Comparison of ENCODE assay signal across 8 cellular contexts in the genomic region with DNA sequence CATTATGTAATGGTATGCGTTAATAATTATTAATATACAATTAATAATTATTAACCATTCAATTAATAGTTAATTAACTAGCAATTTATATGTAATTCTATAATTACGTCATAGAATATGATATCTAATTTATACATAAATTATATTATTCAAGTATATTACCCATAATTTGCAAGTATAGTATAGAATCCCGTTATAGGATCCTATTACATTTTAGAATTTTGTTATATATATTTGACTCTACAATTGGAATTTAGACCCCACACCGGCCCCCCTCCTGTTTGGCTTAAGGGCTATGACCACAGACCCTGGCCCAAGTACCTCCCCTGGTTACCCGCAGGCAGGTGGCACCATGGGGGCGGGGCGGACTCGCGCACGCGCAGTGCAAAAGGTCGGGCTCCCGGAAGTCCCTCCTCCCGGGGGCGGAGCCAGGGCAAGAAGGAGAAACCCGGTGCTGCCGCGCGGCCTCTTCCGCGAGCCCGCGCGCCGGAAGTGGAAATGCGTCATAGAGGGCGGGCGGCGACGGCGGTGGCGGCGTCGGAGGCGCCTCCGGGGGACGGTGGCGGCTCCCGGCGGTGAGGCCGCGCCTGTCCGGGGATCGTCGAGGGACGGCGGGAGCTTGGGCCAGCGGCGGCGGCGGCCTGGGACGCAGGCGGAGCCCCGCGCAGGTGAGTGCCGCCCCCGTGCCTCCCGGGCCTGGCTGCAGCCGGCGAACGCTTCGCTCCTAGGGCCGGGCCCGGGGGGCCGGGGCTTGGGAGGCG. TPM values are rescaled to one million over a fixed set of nuclear protein-coding genes. Genes with fewer than 3 reads are reported as not detected.
DNase-seq lines count a peak whose midpoint lies in the region; ATAC-seq and TF ChIP-seq lines count a peak whose summit lies in the region.

A gene with protein sequence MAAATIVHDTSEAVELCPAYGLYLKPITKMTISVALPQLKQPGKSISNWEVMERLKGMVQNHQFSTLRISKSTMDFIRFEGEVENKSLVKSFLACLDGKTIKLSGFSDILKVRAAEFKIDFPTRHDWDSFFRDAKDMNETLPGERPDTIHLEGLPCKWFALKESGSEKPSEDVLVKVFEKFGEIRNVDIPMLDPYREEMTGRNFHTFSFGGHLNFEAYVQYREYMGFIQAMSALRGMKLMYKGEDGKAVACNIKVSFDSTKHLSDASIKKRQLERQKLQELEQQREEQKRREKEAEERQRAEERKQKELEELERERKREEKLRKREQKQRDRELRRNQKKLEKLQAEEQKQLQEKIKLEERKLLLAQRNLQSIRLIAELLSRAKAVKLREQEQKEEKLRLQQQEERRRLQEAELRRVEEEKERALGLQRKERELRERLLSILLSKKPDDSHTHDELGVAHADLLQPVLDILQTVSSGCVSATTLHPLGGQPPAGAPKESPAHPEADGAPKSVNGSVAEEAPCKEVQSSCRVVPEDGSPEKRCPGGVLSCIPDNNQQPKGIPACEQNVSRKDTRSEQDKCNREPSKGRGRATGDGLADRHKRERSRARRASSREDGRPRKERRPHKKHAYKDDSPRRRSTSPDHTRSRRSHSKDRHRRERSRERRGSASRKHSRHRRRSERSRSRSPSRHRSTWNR (plus strand): TSS at position 503 of the 761 bp plus-strand sequence. CDS start 1,859 bp downstream, outside the sequence.

- POLR2A ChIA-PET in AG04450 (lab: Yijun Ruan, JAX): no interaction called here
- POLR2A ChIA-PET in WTC11 (lab: Charles Lee): no interaction called here

- no peaks in the 10 kb centered on the region for H3K36me3 ChIP-seq in smooth muscle cell (ENCODE audit: low read depth)

- H3K27ac ChIP-seq in AG04450 (ENCODE audit: low read depth, low read length) (peak within 1 kb of the TSS; percentile 68), smooth muscle cell (ENCODE audit: low read depth) (peak within 1 kb of the TSS; percentile 85)

- no peak within 1 kb of the TSS for H2AFZ ChIP-seq in smooth muscle cell (ENCODE audit: low read depth)

- peak; percentile 93 for TF ChIP-seq POLR2A in GM18951 (IDR thresholded peaks at IDR 0.05; ENCODE audit: extremely low read depth, insufficient read depth, insufficient read length)

- no peaks in the 10 kb centered on the region for H3K9me3 Mint-ChIP-seq in WTC11
- no peaks in the 10 kb centered on the region for H3K9me3 Mint-ChIP-seq in immature natural killer cell

- H4K20me1 ChIP-seq in smooth muscle cell (ENCODE audit: low read depth): peaks cover 45% of the 10 kb centered on the region

- WGBS in smooth muscle cell (ENCODE audit: low lambda C conversion rate): 5% methylated on average over 38 of the region's 66 CpGs

- H3K4me3 Mint-ChIP-seq in WTC11 (peak within 1 kb of the TSS; percentile 84), immature natural killer cell (peak within 1 kb of the TSS; percentile 88 to 93 (median 91))

- DNase-seq in AG04450 (ENCODE audit: low read depth, low spot score) (peak; percentile 82), NCI-H226 (peak; percentile 87), WTC11 (ENCODE audit: low spot score) (peak; percentile 98), cardiac fibroblast (ENCODE audit: low read depth in 2 of 2) (peak; percentile 92 to 95), immature natural killer cell (peak; percentile 98 to 99 (median 98)), smooth muscle cell (lab: John Stamatoyannopoulos, UW; ENCODE audit: unreplicated experiment) (peak; percentile 81)

- ATAC-seq in HG03175 (IDR thresholded peaks at IDR 0.05; ENCODE audit: unreplicated experiment) (peak; percentile 86), WTC11 (peak; percentile 84)

- peak within 1 kb of the TSS; percentile 32; the same call in 1 of the 2 replicates for H3K27ac Mint-ChIP-seq in WTC11
- peak within 1 kb of the TSS; percentile 89 to 97 (median 94) for H3K27ac Mint-ChIP-seq in immature natural killer cell

- no peaks in the 10 kb centered on the region for H3K4me1 ChIP-seq in smooth muscle cell (ENCODE audit: low read depth)

- CTCF ChIA-PET in AG04450 (lab: Charles Lee): no interaction called here
- CTCF ChIA-PET in WTC11 (lab: Charles Lee): no interaction called here

- H3K27me3 Mint-ChIP-seq in WTC11 (ENCODE audit: low read depth) (no peaks in the 10 kb centered on the region), immature natural killer cell (ENCODE audit: low read depth in 3 of 3) (peaks cover 10 to 29% (median 10%) of the 10 kb centered on the region in 3 donors)

- TF ChIP-seq CTCF in AG04450 (IDR thresholded peaks at IDR 0.05; ENCODE audit: low read depth, low read length) (no peak), WTC11 (IDR thresholded peaks at IDR 0.05) (no peak), cardiac fibroblast (IDR thresholded peaks at IDR 0.05; ENCODE audit: low read depth, low read length) (no peak), smooth muscle cell (IDR thresholded peaks at IDR 0.05; ENCODE audit: borderline replicate concordance, insufficient read depth, poor library complexity, severe bottlenecking) (no peak)

- H3K4me1 Mint-ChIP-seq in WTC11 (peaks cover 16% of the 10 kb centered on the region), immature natural killer cell (peaks cover 39 to 44% of the 10 kb centered on the region in 2 donors)

- H3K79me2 ChIP-seq in smooth muscle cell (ENCODE audit: low read depth): peaks cover 49% of the 10 kb centered on the region

- H3K9ac ChIP-seq in smooth muscle cell (ENCODE audit: low read depth): peak within 1 kb of the TSS; percentile 93

- H3K36me3 Mint-ChIP-seq in WTC11: peaks cover 25% of the 10 kb centered on the region
- peaks cover 0 to 20% (median 6%) of the 10 kb centered on the region in 3 donors for H3K36me3 Mint-ChIP-seq in immature natural killer cell

- peak within 1 kb of the TSS; percentile 100 for H3K4me2 ChIP-seq in smooth muscle cell

- H3K9me3 ChIP-seq in AG04450 (ENCODE audit: control insufficient read depth, insufficient read depth, low read length) (no peaks in the 10 kb centered on the region; the same call in 1 of the 2 replicates), smooth muscle cell (replicated peaks; ENCODE audit: low read depth) (no peaks in the 10 kb centered on the region)

- H3K4me3 ChIP-seq in AG04450 (ENCODE audit: low read depth, low read length) (peak within 1 kb of the TSS; percentile 91), cardiac fibroblast (replicated peaks in 1 of 2; ENCODE audit: low read depth in 2 of 2, low read length in 2 of 2) (peak within 1 kb of the TSS; percentile 92 to 96), smooth muscle cell (peak within 1 kb of the TSS; percentile 94)

- H3F3A ChIP-seq in smooth muscle cell (ENCODE audit: low read depth): peaks cover 11% of the 10 kb centered on the region

- H3K27me3 ChIP-seq in AG04450 (ENCODE audit: control insufficient read depth, insufficient read depth, low read length) (no peaks in the 10 kb centered on the region), smooth muscle cell (ENCODE audit: low read depth) (no peaks in the 10 kb centered on the region)

- in situ Hi-C loops in GM18951 (cut with MboI; ENCODE audit: low sequenced_read_pairs, unreplicated experiment): no loop called here

TF ChIP-seq in WTC11, 78 proteins besides CTCF, POLR2A, EP300 and RAD21 (continues in another document):
- TF ChIP-seq CREB1 (CRISPR knock-in tag; IDR thresholded peaks at IDR 0.05) (no peak), SMAD4 (CRISPR knock-in tag; IDR thresholded peaks at IDR 0.05) (no peak), RELA (CRISPR knock-in tag; IDR thresholded peaks at IDR 0.05; ENCODE audit: borderline replicate concordance) (no peak), ETV6 (CRISPR knock-in tag; IDR thresholded peaks at IDR 0.05) (no peak), TCF7 (CRISPR knock-in tag; IDR thresholded peaks at IDR 0.05; ENCODE audit: low read depth) (no peak), ZNF423 (CRISPR knock-in tag; IDR thresholded peaks at IDR 0.05) (no peak), ZNF396 (CRISPR knock-in tag; IDR thresholded peaks at IDR 0.05; ENCODE audit: borderline replicate concordance) (no peak), FOXK1 (CRISPR knock-in tag; IDR thresholded peaks at IDR 0.05) (peak; percentile 59; the same call in 1 of the 2 replicates), ZNF138 (CRISPR knock-in tag; conservative IDR thresholded peaks at IDR 0.05) (no peak), GTF2I (CRISPR knock-in tag; conservative IDR thresholded peaks at IDR 0.05) (no peak)
- TF ChIP-seq, protein P1, sequence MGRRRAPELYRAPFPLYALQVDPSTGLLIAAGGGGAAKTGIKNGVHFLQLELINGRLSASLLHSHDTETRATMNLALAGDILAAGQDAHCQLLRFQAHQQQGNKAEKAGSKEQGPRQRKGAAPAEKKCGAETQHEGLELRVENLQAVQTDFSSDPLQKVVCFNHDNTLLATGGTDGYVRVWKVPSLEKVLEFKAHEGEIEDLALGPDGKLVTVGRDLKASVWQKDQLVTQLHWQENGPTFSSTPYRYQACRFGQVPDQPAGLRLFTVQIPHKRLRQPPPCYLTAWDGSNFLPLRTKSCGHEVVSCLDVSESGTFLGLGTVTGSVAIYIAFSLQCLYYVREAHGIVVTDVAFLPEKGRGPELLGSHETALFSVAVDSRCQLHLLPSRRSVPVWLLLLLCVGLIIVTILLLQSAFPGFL (CRISPR knock-in tag; IDR thresholded peaks at IDR 0.05; ENCODE audit: borderline replicate concordance): no peak
- TF ChIP-seq, protein P2, sequence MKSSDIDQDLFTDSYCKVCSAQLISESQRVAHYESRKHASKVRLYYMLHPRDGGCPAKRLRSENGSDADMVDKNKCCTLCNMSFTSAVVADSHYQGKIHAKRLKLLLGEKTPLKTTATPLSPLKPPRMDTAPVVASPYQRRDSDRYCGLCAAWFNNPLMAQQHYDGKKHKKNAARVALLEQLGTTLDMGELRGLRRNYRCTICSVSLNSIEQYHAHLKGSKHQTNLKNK (CRISPR knock-in tag; IDR thresholded peaks at IDR 0.05): no peak
- TF ChIP-seq, protein P3, sequence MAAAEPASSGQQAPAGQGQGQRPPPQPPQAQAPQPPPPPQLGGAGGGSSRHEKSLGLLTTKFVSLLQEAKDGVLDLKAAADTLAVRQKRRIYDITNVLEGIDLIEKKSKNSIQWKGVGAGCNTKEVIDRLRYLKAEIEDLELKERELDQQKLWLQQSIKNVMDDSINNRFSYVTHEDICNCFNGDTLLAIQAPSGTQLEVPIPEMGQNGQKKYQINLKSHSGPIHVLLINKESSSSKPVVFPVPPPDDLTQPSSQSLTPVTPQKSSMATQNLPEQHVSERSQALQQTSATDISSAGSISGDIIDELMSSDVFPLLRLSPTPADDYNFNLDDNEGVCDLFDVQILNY (CRISPR knock-in tag; IDR thresholded peaks at IDR 0.05): peak; percentile 37; the same call in 1 of the 2 replicates

RNA-seq across cellular contexts. Expression of the gene that starts here (rescaled TPM):
- polyA plus RNA-seq in AG04450 (2011; rRNA removed): 10.2 and 11.3 TPM in 2 replicates
- polyA minus RNA-seq in AG04450 (2011; rRNA and poly(A)+ RNA removed): 5.6 and 7.9 TPM in 2 replicates
- total RNA-seq in WTC11 (2021): 44.5 to 68.1 TPM (median 45.5 TPM) in 3 replicates
- polyA plus RNA-seq in immature natural killer cell: 10 to 100 TPM; 13.3 to 50.1 (median 15.4) TPM
- 21.8 and 31.9 TPM in 2 replicates for total RNA-seq in smooth muscle cell
- 49.8 and 58.5 TPM in 2 replicates for polyA plus RNA-seq in smooth muscle cell

Comparison
In these comparisons a context has a peak if more than half of its experiments do, and no peak if none do; other contexts are left out.
1. Peak in every context shown above with its lines: DNase-seq, ATAC-seq, H3K4me3 ChIP-seq and H3K27ac ChIP-seq.